Comparison of ENCODE assay signal across 28 cellular contexts in genomic region chr13:106242554-106242953, GRCh38.
"Had no signal": no experiment of that assay in that cellular context is flagged by ENCODE, and none has a peak within 500 bp of the region (broad histone marks: within the 10 kb centered on the region; RNA-seq: fewer than 3 reads in every experiment).

No MANE protein-coding gene starts in this region.

- H3K4me3 Mint-ChIP-seq: activated CD4-positive, alpha-beta memory T cell treated with anti-CD3 and anti-CD28 coated beads, Interleukin-2, amount 10 ng/mL, durations not matched to agents 7 days and 5 days; activated CD4-positive, alpha-beta T cell treated with anti-CD3 and anti-CD28 coated beads, Interleukin-2, amount 10 ng/mL, durations not matched to agents 7 days and 5 days; activated naive CD4-positive, alpha-beta T cell treated with anti-CD3 and anti-CD28 coated beads, Interleukin-2, amount 10 ng/mL, durations not matched to agents 7 days and 5 days; activated naive CD8-positive, alpha-beta T cell treated with anti-CD3 and anti-CD28 coated beads, Interleukin-2, amount 10 ng/mL, durations not matched to agents 7 days and 5 days; activated T-cell treated with anti-CD3 and anti-CD28 coated beads, Interleukin-2, amount 50 U/mL, for 24 hours; activated T-cell treated with anti-CD3 and anti-CD28 coated beads, Interleukin-2, amount 50 U/mL, for 72 hours; central memory CD8-positive, alpha-beta T cell; dendritic cell treated with granulocyte-macrophage colony-stimulating factor and Interleukin-4, amounts not matched to agents 40 ng/mL and 50 ng/mL, for 4 days; endodermal cell had no signal

- H3K36me3 Mint-ChIP-seq: activated naive CD4-positive, alpha-beta T cell treated with anti-CD3 and anti-CD28 coated beads, Interleukin-2, amount 10 ng/mL, durations not matched to agents 7 days and 5 days; activated naive CD4-positive, alpha-beta T cell treated with anti-CD3 and anti-CD28 coated beads, Interleukin-2, amount 50 U/mL, for 72 hours; activated naive CD8-positive, alpha-beta T cell treated with anti-CD3 and anti-CD28 coated beads, Interleukin-2, amount 10 ng/mL, durations not matched to agents 7 days and 5 days had no signal

- H3K4me1 Mint-ChIP-seq: activated CD4-positive, alpha-beta memory T cell treated with anti-CD3 and anti-CD28 coated beads, Interleukin-2, amount 10 ng/mL, durations not matched to agents 7 days and 5 days; activated CD4-positive, alpha-beta T cell treated with anti-CD3 and anti-CD28 coated beads, Interleukin-2, amount 10 ng/mL, durations not matched to agents 7 days and 5 days; activated naive CD4-positive, alpha-beta T cell treated with anti-CD3 and anti-CD28 coated beads, Interleukin-2, amount 10 ng/mL, durations not matched to agents 7 days and 5 days; activated naive CD8-positive, alpha-beta T cell treated with anti-CD3 and anti-CD28 coated beads, Interleukin-2, amount 10 ng/mL, durations not matched to agents 7 days and 5 days; central memory CD8-positive, alpha-beta T cell had no signal

- H3K9me3 ChIP-seq: esophagus muscularis mucosa, gastroesophageal sphincter had no signal

- H3K4me3 ChIP-seq: coronary artery, dorsolateral prefrontal cortex, esophagus muscularis mucosa, gastroesophageal sphincter had no signal

- H3K27ac ChIP-seq: brain microvascular endothelial cell, coronary artery, dorsolateral prefrontal cortex, esophagus muscularis mucosa, gastroesophageal sphincter had no signal

- ATAC-seq: activated naive CD4-positive, alpha-beta T cell treated with anti-CD3 and anti-CD28 coated beads, Interleukin-2, amount 50 U/mL, for 72 hours; activated T-cell treated with anti-CD3 and anti-CD28 coated beads, Interleukin-2, amount 50 U/mL, for 72 hours; gastroesophageal sphincter had no signal

- H3K27me3 Mint-ChIP-seq: activated CD4-positive, alpha-beta memory T cell treated with anti-CD3 and anti-CD28 coated beads, Interleukin-2, amount 10 ng/mL, durations not matched to agents 7 days and 5 days; activated CD4-positive, alpha-beta T cell treated with anti-CD3 and anti-CD28 coated beads, Interleukin-2, amount 10 ng/mL, durations not matched to agents 7 days and 5 days; activated naive CD4-positive, alpha-beta T cell treated with anti-CD3 and anti-CD28 coated beads, Interleukin-2, amount 10 ng/mL, durations not matched to agents 7 days and 5 days; activated naive CD8-positive, alpha-beta T cell treated with anti-CD3 and anti-CD28 coated beads, Interleukin-2, amount 10 ng/mL, durations not matched to agents 7 days and 5 days; activated T-cell treated with anti-CD3 and anti-CD28 coated beads, Interleukin-2, amount 50 U/mL, for 24 hours; central memory CD8-positive, alpha-beta T cell; dendritic cell treated with granulocyte-macrophage colony-stimulating factor and Interleukin-4, amounts not matched to agents 40 ng/mL and 50 ng/mL, for 4 days had no signal

- DNase-seq: activated CD4-positive, alpha-beta memory T cell treated with anti-CD3 and anti-CD28 coated beads, Interleukin-2, amount 10 ng/mL, durations not matched to agents 7 days and 5 days; activated CD4-positive, alpha-beta T cell treated with anti-CD3 and anti-CD28 coated beads for 1 hour; activated CD4-positive, alpha-beta T cell treated with anti-CD3 and anti-CD28 coated beads for 4 hours; activated CD4-positive, alpha-beta T cell treated with anti-CD3 and anti-CD28 coated beads, Interleukin-2, amount 10 ng/mL, durations not matched to agents 7 days and 5 days; activated CD4-positive, alpha-beta T cell treated with anti-CD3 and anti-CD28 coated beads, Interleukin-2, amount 50 U/mL, for 4 hours; activated CD4-positive, CD25-positive, alpha-beta regulatory T cell; activated CD8-positive, alpha-beta memory T cell treated with anti-CD3 and anti-CD28 coated beads, Interleukin-2, amount 50 U/mL, for 48 hours; activated gamma-delta T cell; activated naive CD4-positive, alpha-beta T cell; activated naive CD4-positive, alpha-beta T cell treated with anti-CD3 and anti-CD28 coated beads, Interleukin-2, amount 10 ng/mL, durations not matched to agents 7 days and 5 days; activated naive CD8-positive, alpha-beta T cell treated with anti-CD3 and anti-CD28 coated beads, Interleukin-2, amount 10 ng/mL, durations not matched to agents 7 days and 5 days; activated T-cell treated with anti-CD3 and anti-CD28 coated beads for 4 hours; activated T-cell treated with anti-CD3 and anti-CD28 coated beads, Interleukin-2, amount 50 U/mL, for 24 hours; activated T-cell treated with anti-CD3 and anti-CD28 coated beads, Interleukin-2, amount 50 U/mL, for 72 hours; amniotic stem cell; anterior cingulate cortex; dorsolateral prefrontal cortex; effector memory CD4-positive, alpha-beta T cell; endodermal cell; foreskin melanocyte; T-helper 2 cell had no signal

- H3K9me3 Mint-ChIP-seq: activated CD4-positive, alpha-beta memory T cell treated with anti-CD3 and anti-CD28 coated beads, Interleukin-2, amount 10 ng/mL, durations not matched to agents 7 days and 5 days; activated CD4-positive, alpha-beta T cell treated with anti-CD3 and anti-CD28 coated beads, Interleukin-2, amount 10 ng/mL, durations not matched to agents 7 days and 5 days; activated naive CD4-positive, alpha-beta T cell treated with anti-CD3 and anti-CD28 coated beads, Interleukin-2, amount 10 ng/mL, durations not matched to agents 7 days and 5 days; activated naive CD4-positive, alpha-beta T cell treated with anti-CD3 and anti-CD28 coated beads, Interleukin-2, amount 50 U/mL, for 72 hours; activated T-cell treated with anti-CD3 and anti-CD28 coated beads, Interleukin-2, amount 50 U/mL, for 24 hours; activated T-cell treated with anti-CD3 and anti-CD28 coated beads, Interleukin-2, amount 50 U/mL, for 72 hours; central memory CD8-positive, alpha-beta T cell; endodermal cell had no signal

- H3K27me3 ChIP-seq: brain microvascular endothelial cell, esophagus muscularis mucosa, gastroesophageal sphincter had no signal

- H3K27ac Mint-ChIP-seq: activated CD4-positive, alpha-beta memory T cell treated with anti-CD3 and anti-CD28 coated beads, Interleukin-2, amount 10 ng/mL, durations not matched to agents 7 days and 5 days; activated CD4-positive, alpha-beta T cell treated with anti-CD3 and anti-CD28 coated beads, Interleukin-2, amount 10 ng/mL, durations not matched to agents 7 days and 5 days; activated naive CD4-positive, alpha-beta T cell treated with anti-CD3 and anti-CD28 coated beads, Interleukin-2, amount 10 ng/mL, durations not matched to agents 7 days and 5 days; activated naive CD4-positive, alpha-beta T cell treated with anti-CD3 and anti-CD28 coated beads, Interleukin-2, amount 50 U/mL, for 72 hours; activated naive CD8-positive, alpha-beta T cell treated with anti-CD3 and anti-CD28 coated beads, Interleukin-2, amount 10 ng/mL, durations not matched to agents 7 days and 5 days; activated T-cell treated with anti-CD3 and anti-CD28 coated beads, Interleukin-2, amount 50 U/mL, for 24 hours; activated T-cell treated with anti-CD3 and anti-CD28 coated beads, Interleukin-2, amount 50 U/mL, for 72 hours; dendritic cell treated with granulocyte-macrophage colony-stimulating factor and Interleukin-4, amounts not matched to agents 40 ng/mL and 50 ng/mL, for 4 days; endodermal cell had no signal

- H3K4me1 ChIP-seq: esophagus muscularis mucosa, gastroesophageal sphincter had no signal

- H3K36me3 ChIP-seq: brain microvascular endothelial cell, esophagus muscularis mucosa, gastroesophageal sphincter had no signal
